ENCODE assay signal across 19 cellular contexts in the genomic region with DNA sequence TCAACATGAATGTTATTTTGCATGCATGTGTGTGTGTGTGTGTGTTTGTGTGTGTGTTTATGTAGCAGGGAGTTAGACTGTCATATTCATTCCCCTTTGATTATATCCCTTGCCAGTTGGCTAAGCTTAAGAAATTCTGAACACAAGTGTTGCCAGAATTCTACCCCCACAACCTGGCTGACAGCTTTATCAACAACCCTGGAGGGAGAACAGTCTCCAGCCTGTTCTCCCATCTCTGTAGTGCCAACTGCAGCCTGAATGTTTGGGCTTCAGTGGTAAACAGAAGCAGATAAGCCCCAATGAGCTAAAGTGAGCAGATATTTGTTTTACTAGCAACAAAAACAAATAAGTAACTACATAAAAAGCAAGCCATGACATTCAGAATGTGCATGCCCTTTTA.
DNase-seq lines count a peak whose midpoint lies in the region; ATAC-seq and TF ChIP-seq lines count a peak whose summit lies in the region.
"Had no signal": no experiment of that assay in that cellular context is flagged by ENCODE, and none has a peak within 500 bp of the region (broad histone marks: within the 10 kb centered on the region; RNA-seq: fewer than 3 reads in every experiment).

No MANE protein-coding gene starts in this region.

- H3K4me3 ChIP-seq in IMR-90 (ENCODE audit: insufficient read depth, low read depth, low read length) (no peak overlapping the region), adipocyte (ENCODE audit: low read length) (no peak overlapping the region), left ventricle myocardium inferior (no peak overlapping the region)
- H3K4me3 ChIP-seq: GM23248 had no signal

- H3K27me3 ChIP-seq in IMR-90 (ENCODE audit: control insufficient read depth, insufficient read depth, low read length) = no peaks in the 10 kb centered on the region
- H3K27me3 ChIP-seq in adipocyte (replicated peaks; ENCODE audit: control insufficient read depth, insufficient read depth, low read length) = no peaks in the 10 kb centered on the region
- H3K27me3 ChIP-seq in left ventricle myocardium inferior (ENCODE audit: low read depth) = no peaks in the 10 kb centered on the region

- no peak for TF ChIP-seq RAD21 in IMR-90 (IDR thresholded peaks at IDR 0.05; ENCODE audit: low read length)

- no peak overlapping the region for H2BK15ac ChIP-seq in IMR-90 (ENCODE audit: low read depth, low read length)

- H3K14ac ChIP-seq in IMR-90 (replicated peaks; ENCODE audit: low read depth, low read length) = no peak overlapping the region

- H3K27ac ChIP-seq in IMR-90 (ENCODE audit: insufficient read depth, low read length) (no peak overlapping the region), left ventricle myocardium inferior (replicated peaks) (peak overlapping the region; percentile 60)
- H3K27ac ChIP-seq: GM23248 had no signal

- no peak overlapping the region for H4K5ac ChIP-seq in IMR-90 (ENCODE audit: low read depth, low read length)

- no peaks in the 10 kb centered on the region for H3K9me3 Mint-ChIP-seq in progenitor cell of endocrine pancreas (ENCODE audit: low read depth)

- no peak overlapping the region for H4K91ac ChIP-seq in IMR-90 (ENCODE audit: insufficient read depth, low read depth, low read length)

- H2AK5ac ChIP-seq in IMR-90 (ENCODE audit: low read depth, low read length) = no peak overlapping the region

- TF ChIP-seq POLR2A in IMR-90 (IDR thresholded peaks at IDR 0.05; ENCODE audit: low read depth, low read length) = no peak

- in situ Hi-C loops in IMR-90 (cut with MboI; ENCODE audit: low sequenced_read_pairs) = no loop called here

- no peak overlapping the region for H2AK9ac ChIP-seq in IMR-90 (replicated peaks; ENCODE audit: low read depth, low read length, poor library complexity)

- H3K27ac Mint-ChIP-seq in progenitor cell of endocrine pancreas = peak overlapping the region; percentile 22
- H3K27ac Mint-ChIP-seq: CD4-positive, CD25-positive, alpha-beta regulatory T cell had no signal

- no peak overlapping the region for H3K9ac ChIP-seq in IMR-90 (ENCODE audit: low read depth, low read length)
- no peak overlapping the region for H3K9ac ChIP-seq in adipocyte (ENCODE audit: low read length)
- H3K9ac ChIP-seq: GM23248 had no signal

- no peak for DNase-seq in IMR-90
- peak; percentile 10 for DNase-seq in adipocyte (ENCODE audit: low read depth)
- peak; percentile 18 for DNase-seq in left ventricle myocardium inferior
- no peak for DNase-seq in progenitor cell of endocrine pancreas (ENCODE audit: low spot score, unreplicated experiment)
- DNase-seq in amygdala (lab: John Stamatoyannopoulos, UW) = no peak
- DNase-seq: ACHN; AML-193; Calu3; CD4-positive, CD25-positive, alpha-beta regulatory T cell; DMS79; GM23248; Karpas-422; MM.1S; NCI-H1092 treated with DMSO at 0.1 percent for 48 hours; NCI-H524; SIG-M5 had no signal

- ATAC-seq in IMR-90 (ENCODE audit: low read depth) = peak; percentile 72
- ATAC-seq in GM19455 (IDR thresholded peaks at IDR 0.05; ENCODE audit: unreplicated experiment) = no peak
- ATAC-seq in GM21786 (IDR thresholded peaks at IDR 0.05; ENCODE audit: unreplicated experiment) = no peak
- ATAC-seq: HCT116 had no signal

- H2AFZ ChIP-seq in IMR-90 (replicated peaks; ENCODE audit: low read length, poor library complexity) = no peak overlapping the region
- H2AFZ ChIP-seq: GM23248 had no signal

- CTCF ChIA-PET in IMR-90 (lab: Yijun Ruan, JAX) = no interaction called here

- no peak overlapping the region for H3K4me2 ChIP-seq in IMR-90 (ENCODE audit: low read depth, low read length)

- H3K36me3 ChIP-seq in IMR-90 (ENCODE audit: control insufficient read depth, insufficient read depth, low read length) = no peaks in the 10 kb centered on the region
- H3K36me3 ChIP-seq in adipocyte (ENCODE audit: control insufficient read depth, insufficient read depth, low read length, severe bottlenecking) = no peaks in the 10 kb centered on the region
- no peaks in the 10 kb centered on the region for H3K36me3 ChIP-seq in left ventricle myocardium inferior

- H3K4me1 ChIP-seq in IMR-90 (ENCODE audit: control insufficient read depth, insufficient read depth, low read length) = peaks cover 5% of the 10 kb centered on the region
- peaks cover 23% of the 10 kb centered on the region for H3K4me1 ChIP-seq in adipocyte (ENCODE audit: control insufficient read depth, insufficient read depth, low read length)
- peaks cover 17% of the 10 kb centered on the region for H3K4me1 ChIP-seq in left ventricle myocardium inferior

- intact Hi-C loops in IMR-90 (cut with micrococcal nuclease) = no loop called here
- intact Hi-C loops in left ventricle myocardium inferior (cut with micrococcal nuclease) = no loop called here

- TF ChIP-seq CTCF in IMR-90 (conservative IDR thresholded peaks at IDR 0.05; ENCODE audit: low read depth, low read length) = no peak
- TF ChIP-seq CTCF in left ventricle myocardium inferior (IDR thresholded peaks at IDR 0.05; ENCODE audit: borderline replicate concordance) = no peak
- TF ChIP-seq CTCF in progenitor cell of endocrine pancreas (IDR thresholded peaks at IDR 0.05; ENCODE audit: unreplicated experiment) = no peak

- no peaks in the 10 kb centered on the region for H3K27me3 Mint-ChIP-seq in progenitor cell of endocrine pancreas

- dilution Hi-C loops in IMR-90 (cut with HindIII; ENCODE audit: low sequenced_read_pairs, unreplicated experiment) = no loop called here

- BruUV-seq in IMR-90 (replicated peaks; lab: Mats Ljungman, UMichigan) = no TSS peak

- H2BK20ac ChIP-seq in IMR-90 (ENCODE audit: low read depth, low read length) = no peak overlapping the region

- POLR2A ChIA-PET in IMR-90 (lab: Charles Lee; ENCODE audit: unreplicated experiment) = no interaction called here

- H3K4me3 Mint-ChIP-seq in progenitor cell of endocrine pancreas (ENCODE audit: low read depth) = no peak overlapping the region
- H3K4me3 Mint-ChIP-seq: CD4-positive, CD25-positive, alpha-beta regulatory T cell had no signal

- H3K23ac ChIP-seq in IMR-90 (ENCODE audit: low read depth, low read length) = no peak overlapping the region

- H3K9me3 ChIP-seq in IMR-90 (ENCODE audit: control insufficient read depth, insufficient read depth, low read length) (no peaks in the 10 kb centered on the region), adipocyte (ENCODE audit: control insufficient read depth, low read length) (no peaks in the 10 kb centered on the region), left ventricle myocardium inferior (replicated peaks) (no peaks in the 10 kb centered on the region)

- H3K4me1 Mint-ChIP-seq in progenitor cell of endocrine pancreas (ENCODE audit: low read depth) = peaks cover 10% of the 10 kb centered on the region
- H3K4me1 Mint-ChIP-seq: CD4-positive, CD25-positive, alpha-beta regulatory T cell had no signal

- no peak overlapping the region for H3K18ac ChIP-seq in IMR-90 (ENCODE audit: low read depth, low read length)

- H3K56ac ChIP-seq in IMR-90 (ENCODE audit: extremely low read depth, insufficient read depth, low read length) = no peak overlapping the region

- no peak overlapping the region for H2BK5ac ChIP-seq in IMR-90 (ENCODE audit: low read depth, low read length, poor library complexity, severe bottlenecking)

- no peak overlapping the region for H3K4ac ChIP-seq in IMR-90 (ENCODE audit: low read depth, low read length)

- no peaks in the 10 kb centered on the region for H3K9me1 ChIP-seq in IMR-90 (ENCODE audit: insufficient read depth, low read length)

- H4K20me1 ChIP-seq in IMR-90 (ENCODE audit: insufficient read depth, low read length) = no peaks in the 10 kb centered on the region

- no peak overlapping the region for H4K8ac ChIP-seq in IMR-90 (ENCODE audit: low read depth in 2 of 2, low read length in 2 of 2)

- H3K36me3 Mint-ChIP-seq in progenitor cell of endocrine pancreas (ENCODE audit: insufficient read depth) = no peaks in the 10 kb centered on the region
- H3K36me3 Mint-ChIP-seq: CD4-positive, CD25-positive, alpha-beta regulatory T cell had no signal

- no peak overlapping the region for H2BK120ac ChIP-seq in IMR-90 (ENCODE audit: low read depth, low read length)

- H3K79me1 ChIP-seq in IMR-90 (ENCODE audit: low read depth in 1 of 2, low read length in 2 of 2) = no peaks in the 10 kb centered on the region

TF ChIP-seq in IMR-90, 13 proteins besides CTCF, POLR2A, EP300 and RAD21:
- TF ChIP-seq CEBPB (IDR thresholded peaks at IDR 0.05; ENCODE audit: low read depth, low read length) (no peak), RFX5 (IDR thresholded peaks at IDR 0.05; ENCODE audit: low read depth, low read length) (no peak)
- TF ChIP-seq, protein P1, sequence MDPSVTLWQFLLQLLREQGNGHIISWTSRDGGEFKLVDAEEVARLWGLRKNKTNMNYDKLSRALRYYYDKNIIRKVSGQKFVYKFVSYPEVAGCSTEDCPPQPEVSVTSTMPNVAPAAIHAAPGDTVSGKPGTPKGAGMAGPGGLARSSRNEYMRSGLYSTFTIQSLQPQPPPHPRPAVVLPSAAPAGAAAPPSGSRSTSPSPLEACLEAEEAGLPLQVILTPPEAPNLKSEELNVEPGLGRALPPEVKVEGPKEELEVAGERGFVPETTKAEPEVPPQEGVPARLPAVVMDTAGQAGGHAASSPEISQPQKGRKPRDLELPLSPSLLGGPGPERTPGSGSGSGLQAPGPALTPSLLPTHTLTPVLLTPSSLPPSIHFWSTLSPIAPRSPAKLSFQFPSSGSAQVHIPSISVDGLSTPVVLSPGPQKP (IDR thresholded peaks at IDR 0.05; ENCODE audit: borderline replicate concordance, low read depth, low read length) = no peak

Comparison
In these comparisons a context has a peak if more than half of its experiments do, and no peak if none do; other contexts are left out.
1. DNase-seq: peak in adipocyte (single experiment) and left ventricle myocardium inferior (single experiment); none in IMR-90 (single experiment), progenitor cell of endocrine pancreas (single experiment) and amygdala (0 of 56).